In genomic region chr6:129671442-129672344, GRCh38 we compare ENCODE assay signal across 1 cellular context.
TF ChIP-seq lines count a peak whose summit lies in the region.

No MANE protein-coding gene starts in this region.

TF ChIP-seq in HCT116, 20 proteins besides CTCF, POLR2A, EP300 and RAD21 (continued from another document):
- TF ChIP-seq JUND (IDR thresholded peaks at IDR 0.05) (no peak), SRF (IDR thresholded peaks at IDR 0.05; ENCODE audit: low read depth) (no peak), EZH2phosphoT487 (IDR thresholded peaks at IDR 0.05; ENCODE audit: borderline replicate concordance) (no peak)
